In the genomic region with DNA sequence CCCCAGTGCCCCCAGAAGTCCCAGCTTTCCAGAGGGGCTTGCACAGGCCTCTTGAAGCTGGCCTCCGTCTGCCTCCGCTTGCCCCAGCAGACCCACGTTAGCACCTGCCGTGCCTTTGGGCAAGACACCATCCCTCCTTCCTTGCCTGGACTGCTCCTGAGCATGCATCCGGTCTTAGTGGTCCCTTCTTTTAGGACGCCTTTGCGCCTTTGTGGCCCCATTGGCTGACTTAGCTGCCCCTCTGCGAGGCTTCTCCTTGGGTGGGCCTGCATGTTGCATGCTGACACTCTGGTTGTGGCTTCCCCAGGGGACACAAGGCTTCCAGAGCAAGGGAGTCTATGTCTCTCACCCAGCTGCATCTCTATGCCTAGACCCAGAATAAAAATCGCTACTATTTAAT, we compare ENCODE assay signal across 9 cellular contexts. TPM values are rescaled to one million over a fixed set of nuclear protein-coding genes. Genes with fewer than 3 reads are reported as not detected.
"Had no signal": no experiment of that assay in that cellular context is flagged by ENCODE, and none has a peak within 500 bp of the region (broad histone marks: within the 10 kb centered on the region; RNA-seq: fewer than 3 reads in every experiment).

No MANE protein-coding gene starts in this region.

- H3K4me3 Mint-ChIP-seq: GM23338, H9, IgD-negative memory B cell had no signal

- H3K9me3 Mint-ChIP-seq: GM23338, H9, IgD-negative memory B cell had no signal

- DNase-seq: H9, HCEC 1CT, KBM-7 had no signal

- ATAC-seq: GM23338, HepG2 had no signal

- H3K27ac Mint-ChIP-seq: GM23338, H9, IgD-negative memory B cell had no signal

- H3K4me3 ChIP-seq: GM23338 had no signal

- FAIRE-seq: HepG2 had no signal

- H2AFZ ChIP-seq: GM23338 had no signal

- H3K4me2 ChIP-seq: GM23338 had no signal

- H3K27ac ChIP-seq: HL-60 had no signal

- H3K36me3 Mint-ChIP-seq: IgD-negative memory B cell had no signal

RNA-seq across cellular contexts. Expression of a gene that starts 56.6 kb away (rescaled TPM):
- total RNA-seq: H4, HepG2, HT1080 had no signal
- polyA plus RNA-seq: HepG2, IgD-negative memory B cell had no signal
